ENCODE assay signal across 12 cellular contexts in the genomic region with DNA sequence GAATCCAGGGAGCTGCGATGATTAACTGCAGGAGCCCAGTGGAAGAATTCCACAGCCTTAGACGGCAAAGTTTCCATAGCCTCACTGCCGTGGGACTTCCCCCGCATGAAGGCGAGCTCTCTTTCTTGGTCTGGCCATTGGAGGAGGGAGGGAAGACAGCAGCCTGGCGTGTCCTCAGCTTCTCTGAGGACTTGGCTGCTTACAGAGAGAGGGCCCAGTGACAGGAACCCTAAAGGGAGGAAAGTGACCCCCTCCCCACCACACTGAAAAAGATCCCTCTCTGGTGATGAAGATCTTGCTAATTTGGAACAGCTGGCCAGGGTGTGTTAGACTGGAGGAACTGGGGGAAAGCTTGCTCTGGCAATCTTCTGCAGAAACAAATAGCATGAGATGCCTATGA. TPM values are rescaled to one million over a fixed set of nuclear protein-coding genes. Genes with fewer than 3 reads are reported as not detected.
DNase-seq lines count a peak whose midpoint lies in the region; ATAC-seq and TF ChIP-seq lines count a peak whose summit lies in the region.
"Had no signal": no experiment of that assay in that cellular context is flagged by ENCODE, and none has a peak within 500 bp of the region (broad histone marks: within the 10 kb centered on the region; RNA-seq: fewer than 3 reads in every experiment).

No MANE protein-coding gene starts in this region.

- H3K4me3 ChIP-seq in fibroblast of pulmonary artery (replicated peaks; ENCODE audit: low read depth, low read length) (no peak overlapping the region), uterus (no peak overlapping the region)

- intact Hi-C loops in uterus (cut with DNase I; ENCODE audit: low total_unique reads), result no loop called here

- H3K27me3 Mint-ChIP-seq in activated CD8-positive, alpha-beta memory T cell treated with anti-CD3 and anti-CD28 coated beads, Interleukin-2, amount 10 ng/mL, durations not matched to agents 7 days and 5 days, result no peaks in the 10 kb centered on the region
- no peaks in the 10 kb centered on the region for H3K27me3 Mint-ChIP-seq in neural crest cell (ENCODE audit: low read depth)
- H3K27me3 Mint-ChIP-seq: activated B cell treated with CpG ODN at 0.5 μM for 24 hours had no signal

- H3K4me3 Mint-ChIP-seq in activated CD8-positive, alpha-beta memory T cell treated with anti-CD3 and anti-CD28 coated beads, Interleukin-2, amount 10 ng/mL, durations not matched to agents 7 days and 5 days, result no peak overlapping the region
- H3K4me3 Mint-ChIP-seq in neural crest cell, result no peak overlapping the region
- H3K4me3 Mint-ChIP-seq: activated B cell treated with CpG ODN at 0.5 μM for 24 hours had no signal

- H3K36me3 Mint-ChIP-seq in activated CD8-positive, alpha-beta memory T cell treated with anti-CD3 and anti-CD28 coated beads, Interleukin-2, amount 10 ng/mL, durations not matched to agents 7 days and 5 days, result peaks cover 46% of the 10 kb centered on the region
- H3K36me3 Mint-ChIP-seq in neural crest cell (ENCODE audit: low read depth), result no peaks in the 10 kb centered on the region

- peak in 1 of 2 donors; percentile 58 for TF ChIP-seq POLR2A in uterus (IDR thresholded peaks at IDR 0.05)

- TF ChIP-seq CTCF in fibroblast of pulmonary artery (IDR thresholded peaks at IDR 0.05; ENCODE audit: low read length, missing control alignments) (no peak), neural crest cell (conservative IDR thresholded peaks at IDR 0.05) (no peak), uterus (IDR thresholded peaks at IDR 0.05) (no peak)

- H3K27ac ChIP-seq in uterus, result peak overlapping the region; percentile 88 to 94

- peak overlapping the region; percentile 42 for H3K27ac Mint-ChIP-seq in activated CD8-positive, alpha-beta memory T cell treated with anti-CD3 and anti-CD28 coated beads, Interleukin-2, amount 10 ng/mL, durations not matched to agents 7 days and 5 days
- H3K27ac Mint-ChIP-seq in neural crest cell (ENCODE audit: unreplicated experiment), result peak overlapping the region; percentile 48
- H3K27ac Mint-ChIP-seq: activated B cell treated with CpG ODN at 0.5 μM for 24 hours had no signal

- H3K4me1 Mint-ChIP-seq in activated CD8-positive, alpha-beta memory T cell treated with anti-CD3 and anti-CD28 coated beads, Interleukin-2, amount 10 ng/mL, durations not matched to agents 7 days and 5 days, result peaks cover 81% of the 10 kb centered on the region
- peaks cover 56% of the 10 kb centered on the region for H3K4me1 Mint-ChIP-seq in neural crest cell
- H3K4me1 Mint-ChIP-seq: activated B cell treated with CpG ODN at 0.5 μM for 24 hours had no signal

- H3K9me3 ChIP-seq in uterus, result no peaks in the 10 kb centered on the region

- CTCF ChIA-PET in activated CD8-positive, alpha-beta memory T cell treated with anti-CD3 and anti-CD28 coated beads, Interleukin-2, amount 10 ng/mL, durations not matched to agents 7 days and 5 days (lab: Charles Lee), result interaction anchor here (1.4 to 1.8 kb wide), 4 partner anchors 14 to 163 kb away, joined by 3 to 5 read pairs (median 4); no protein-coding TSS in a partner anchor

- H3K27me3 ChIP-seq in uterus, result no peaks in the 10 kb centered on the region

- no peak for DNase-seq in activated CD8-positive, alpha-beta memory T cell treated with anti-CD3 and anti-CD28 coated beads, Interleukin-2, amount 10 ng/mL, durations not matched to agents 7 days and 5 days
- DNase-seq in activated CD8-positive, alpha-beta memory T cell treated with anti-CD3 and anti-CD28 coated beads, Interleukin-2, amount 50 U/mL, for 48 hours, result no peak
- peak; percentile 38 for DNase-seq in fibroblast of pulmonary artery (ENCODE audit: low read depth)
- no peak for DNase-seq in neural crest cell (ENCODE audit: low read depth, low spot score)
- peak; percentile 77 to 84 for DNase-seq in uterus
- no peak for DNase-seq in NCI-H510A (lab: John Stamatoyannopoulos, UW)
- DNase-seq in SK-N-DZ (ENCODE audit: low spot score), result no peak
- DNase-seq in activated CD8-positive, alpha-beta memory T cell treated with anti-CD3 and anti-CD28 coated beads, Interleukin-2, amount 50 U/mL, for 4 hours, result no peak
- DNase-seq: activated B cell treated with CpG ODN at 0.5 μM for 24 hours; activated effector memory CD4-positive, alpha-beta T cell treated with anti-CD3 and anti-CD28 coated beads, Interleukin-2, amount 50 U/mL, for 16 hours; cortex of kidney; stimulated activated CD4-positive, alpha-beta T cell treated with anti-CD3 and anti-CD28 coated beads, Interleukin-2, amount 100 ng/mL, for 24 hours had no signal

- no peaks in the 10 kb centered on the region for H3K9me3 Mint-ChIP-seq in activated CD8-positive, alpha-beta memory T cell treated with anti-CD3 and anti-CD28 coated beads, Interleukin-2, amount 10 ng/mL, durations not matched to agents 7 days and 5 days (ENCODE audit: low read depth)
- no peaks in the 10 kb centered on the region for H3K9me3 Mint-ChIP-seq in neural crest cell
- H3K9me3 Mint-ChIP-seq: activated B cell treated with CpG ODN at 0.5 μM for 24 hours had no signal

- peaks cover 38 to 44% of the 10 kb centered on the region in 2 donors for H3K4me1 ChIP-seq in uterus

- H3K36me3 ChIP-seq in uterus, result no peaks in the 10 kb centered on the region

- no peak for ATAC-seq in activated CD8-positive, alpha-beta memory T cell treated with anti-CD3 and anti-CD28 coated beads, Interleukin-2, amount 10 ng/mL, durations not matched to agents 7 days and 5 days

RNA-seq across cellular contexts. Expression of a gene that starts 41.0 kb away (rescaled TPM):
- 100 to 1,000 TPM in 1 of 2 experiments, 10 to 100 TPM in 1; 96.1 to 130 TPM for total RNA-seq in activated CD8-positive, alpha-beta memory T cell treated with anti-CD3 and anti-CD28 coated beads, Interleukin-2, amount 10 ng/mL, durations not matched to agents 7 days and 5 days
- total RNA-seq in neural crest cell, result 23.8 and 24.7 TPM in 2 replicates
- 100 to 1,000 TPM in 3 of 4 donors, 10 to 100 TPM in 1; 82.6 to 464 (median 215) TPM for total RNA-seq in uterus
- 0.83 and 0.96 TPM in 2 replicates for polyA plus RNA-seq in SK-N-DZ (2014; cell fraction: cytosol; rRNA removed)
- 0.80 and 0.92 TPM in 2 replicates for polyA plus RNA-seq in SK-N-DZ (2014; cell fraction: nucleus; rRNA removed)

Comparison
In these comparisons a context has a peak if more than half of its experiments do, and no peak if none do; other contexts are left out.
1. DNase-seq: peak in fibroblast of pulmonary artery (single experiment) and uterus (2 of 2); none in activated CD8-positive, alpha-beta memory T cell treated with anti-CD3 and anti-CD28 coated beads, Interleukin-2, amount 10 ng/mL, durations not matched to agents 7 days and 5 days (single experiment), activated CD8-positive, alpha-beta memory T cell treated with anti-CD3 and anti-CD28 coated beads, Interleukin-2, amount 50 U/mL, for 48 hours (single experiment), neural crest cell (single experiment), NCI-H510A (single experiment), SK-N-DZ (single experiment) and activated CD8-positive, alpha-beta memory T cell treated with anti-CD3 and anti-CD28 coated beads, Interleukin-2, amount 50 U/mL, for 4 hours (single experiment).